Comparison of ENCODE assay signal across 1 cellular context in genomic region chr19:40331052-40331451, GRCh38.
TF ChIP-seq lines count a peak whose summit lies in the region.

No MANE protein-coding gene starts in this region.

TF ChIP-seq in HEK293, 187 proteins besides CTCF, POLR2A, EP300 and RAD21 (continued from another document):
- TF ChIP-seq, protein P1, sequence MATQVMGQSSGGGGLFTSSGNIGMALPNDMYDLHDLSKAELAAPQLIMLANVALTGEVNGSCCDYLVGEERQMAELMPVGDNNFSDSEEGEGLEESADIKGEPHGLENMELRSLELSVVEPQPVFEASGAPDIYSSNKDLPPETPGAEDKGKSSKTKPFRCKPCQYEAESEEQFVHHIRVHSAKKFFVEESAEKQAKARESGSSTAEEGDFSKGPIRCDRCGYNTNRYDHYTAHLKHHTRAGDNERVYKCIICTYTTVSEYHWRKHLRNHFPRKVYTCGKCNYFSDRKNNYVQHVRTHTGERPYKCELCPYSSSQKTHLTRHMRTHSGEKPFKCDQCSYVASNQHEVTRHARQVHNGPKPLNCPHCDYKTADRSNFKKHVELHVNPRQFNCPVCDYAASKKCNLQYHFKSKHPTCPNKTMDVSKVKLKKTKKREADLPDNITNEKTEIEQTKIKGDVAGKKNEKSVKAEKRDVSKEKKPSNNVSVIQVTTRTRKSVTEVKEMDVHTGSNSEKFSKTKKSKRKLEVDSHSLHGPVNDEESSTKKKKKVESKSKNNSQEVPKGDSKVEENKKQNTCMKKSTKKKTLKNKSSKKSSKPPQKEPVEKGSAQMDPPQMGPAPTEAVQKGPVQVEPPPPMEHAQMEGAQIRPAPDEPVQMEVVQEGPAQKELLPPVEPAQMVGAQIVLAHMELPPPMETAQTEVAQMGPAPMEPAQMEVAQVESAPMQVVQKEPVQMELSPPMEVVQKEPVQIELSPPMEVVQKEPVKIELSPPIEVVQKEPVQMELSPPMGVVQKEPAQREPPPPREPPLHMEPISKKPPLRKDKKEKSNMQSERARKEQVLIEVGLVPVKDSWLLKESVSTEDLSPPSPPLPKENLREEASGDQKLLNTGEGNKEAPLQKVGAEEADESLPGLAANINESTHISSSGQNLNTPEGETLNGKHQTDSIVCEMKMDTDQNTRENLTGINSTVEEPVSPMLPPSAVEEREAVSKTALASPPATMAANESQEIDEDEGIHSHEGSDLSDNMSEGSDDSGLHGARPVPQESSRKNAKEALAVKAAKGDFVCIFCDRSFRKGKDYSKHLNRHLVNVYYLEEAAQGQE (tag by site-specific recombination; IDR thresholded peaks at IDR 0.05): no peak
- no peak for TF ChIP-seq SP3 (tag by site-specific recombination; IDR thresholded peaks at IDR 0.05)
- TF ChIP-seq ZNF433 (tag by site-specific recombination; IDR thresholded peaks at IDR 0.05; ENCODE audit: low read depth): no peak
- TF ChIP-seq ZNF791 (tag by site-specific recombination; IDR thresholded peaks at IDR 0.05): no peak
- no peak for TF ChIP-seq ZNF341 (tag by site-specific recombination; IDR thresholded peaks at IDR 0.05; ENCODE audit: low read depth)
- no peak for TF ChIP-seq SALL2 (tag by site-specific recombination; IDR thresholded peaks at IDR 0.05; ENCODE audit: borderline replicate concordance)
- no peak for TF ChIP-seq ZNF670 (tag by site-specific recombination; IDR thresholded peaks at IDR 0.05; ENCODE audit: low read depth)
- TF ChIP-seq PRDM10 (tag by site-specific recombination; IDR thresholded peaks at IDR 0.05): no peak
- no peak for TF ChIP-seq ZNF621 (tag by site-specific recombination; IDR thresholded peaks at IDR 0.05)
- TF ChIP-seq TSHZ1 (tag by site-specific recombination; IDR thresholded peaks at IDR 0.05; ENCODE audit: borderline replicate concordance): no peak
- TF ChIP-seq ZNF366 (tag by site-specific recombination; conservative IDR thresholded peaks at IDR 0.05): no peak
- no peak for TF ChIP-seq ZNF561 (tag by site-specific recombination; IDR thresholded peaks at IDR 0.05; ENCODE audit: borderline replicate concordance)
- TF ChIP-seq ZNF654 (tag by site-specific recombination; IDR thresholded peaks at IDR 0.05; ENCODE audit: low read depth): no peak
- no peak for TF ChIP-seq MEIS1 (CRISPR knock-in tag; IDR thresholded peaks at IDR 0.05; ENCODE audit: borderline replicate concordance)
- TF ChIP-seq, protein P2, sequence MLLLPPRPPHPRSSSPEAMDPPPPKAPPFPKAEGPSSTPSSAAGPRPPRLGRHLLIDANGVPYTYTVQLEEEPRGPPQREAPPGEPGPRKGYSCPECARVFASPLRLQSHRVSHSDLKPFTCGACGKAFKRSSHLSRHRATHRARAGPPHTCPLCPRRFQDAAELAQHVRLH (tag by site-specific recombination; IDR thresholded peaks at IDR 0.05): no peak
- TF ChIP-seq ZNF768 (tag by site-specific recombination; IDR thresholded peaks at IDR 0.05): no peak
